Comparison of ENCODE assay signal across 17 cellular contexts in genomic region chr3:33046521-33046920, GRCh38. TPM values are rescaled to one million over a fixed set of nuclear protein-coding genes. Genes with fewer than 3 reads are reported as not detected.
DNase-seq lines count a peak whose midpoint lies in the region; ATAC-seq and TF ChIP-seq lines count a peak whose summit lies in the region.
"Had no signal": no experiment of that assay in that cellular context is flagged by ENCODE, and none has a peak within 500 bp of the region (broad histone marks: within the 10 kb centered on the region; RNA-seq: fewer than 3 reads in every experiment).

No MANE protein-coding gene starts in this region.

- POLR2A ChIA-PET in CD4-positive, alpha-beta memory T cell (lab: Charles Lee; ENCODE audit: partially characterized antibody), result interaction anchor here (1.0 to 25.0 kb wide), 21 partner anchors 7 to 99 kb away, joined by 3 to 687 read pairs (median 5); partner anchors contain the start of gene CCR4
- POLR2A ChIA-PET in activated CD8-positive, alpha-beta T cell treated with anti-CD3 and anti-CD28 coated beads for 36 hours (lab: Charles Lee), result interaction anchor here (0.9 to 4.9 kb wide), 6 partner anchors 9 to 23 kb away, joined by 3 to 27 read pairs (median 6); no protein-coding TSS in a partner anchor

- no peaks in the 10 kb centered on the region for H3K27me3 ChIP-seq in CD4-positive, alpha-beta memory T cell (ENCODE audit: insufficient read depth, low read length)
- H3K27me3 ChIP-seq: BLaER1 treated with 17β-estradiol and CSF1 and Interleukin-3, amounts not matched to agents 10 nM and 100 nM; thyroid gland had no signal

- peak overlapping the region; percentile 97 for H3K27ac Mint-ChIP-seq in activated CD4-positive, alpha-beta T cell treated with anti-CD3 and anti-CD28 coated beads, Interleukin-2, amount 10 ng/mL, durations not matched to agents 24 days and 14 days
- peak overlapping the region; percentile 88 to 99 (median 98) for H3K27ac Mint-ChIP-seq in CD4-positive, alpha-beta memory T cell
- H3K27ac Mint-ChIP-seq in activated CD8-positive, alpha-beta T cell treated with anti-CD3 and anti-CD28 coated beads for 36 hours, result peak overlapping the region; percentile 60
- H3K27ac Mint-ChIP-seq: WTC11 had no signal

- peaks cover 3% of the 10 kb centered on the region for H3K9me3 Mint-ChIP-seq in activated CD4-positive, alpha-beta T cell treated with anti-CD3 and anti-CD28 coated beads, Interleukin-2, amount 10 ng/mL, durations not matched to agents 24 days and 14 days
- no peaks in the 10 kb centered on the region for H3K9me3 Mint-ChIP-seq in CD4-positive, alpha-beta memory T cell
- H3K9me3 Mint-ChIP-seq in activated CD8-positive, alpha-beta T cell treated with anti-CD3 and anti-CD28 coated beads for 36 hours, result no peaks in the 10 kb centered on the region
- H3K9me3 Mint-ChIP-seq: WTC11 had no signal

- H3K9me3 ChIP-seq in CD4-positive, alpha-beta memory T cell (ENCODE audit: control insufficient read depth in 1 of 2, low read length in 2 of 2), result no peaks in the 10 kb centered on the region
- H3K9me3 ChIP-seq in mucosa of descending colon, result no peaks in the 10 kb centered on the region
- H3K9me3 ChIP-seq: A549, thyroid gland had no signal

- TF ChIP-seq CTCF in activated CD8-positive, alpha-beta T cell treated with anti-CD3 and anti-CD28 coated beads for 36 hours (IDR thresholded peaks at IDR 0.05), result no peak
- no peak for TF ChIP-seq CTCF in mucosa of descending colon (IDR thresholded peaks at IDR 0.05)

- H3K4me1 Mint-ChIP-seq in activated CD4-positive, alpha-beta T cell treated with anti-CD3 and anti-CD28 coated beads, Interleukin-2, amount 10 ng/mL, durations not matched to agents 24 days and 14 days, result peaks cover 68% of the 10 kb centered on the region
- peaks cover 63 to 89% (median 78%) of the 10 kb centered on the region in 4 donors for H3K4me1 Mint-ChIP-seq in CD4-positive, alpha-beta memory T cell
- peaks cover 68% of the 10 kb centered on the region for H3K4me1 Mint-ChIP-seq in activated CD8-positive, alpha-beta T cell treated with anti-CD3 and anti-CD28 coated beads for 36 hours (ENCODE audit: low read depth)
- H3K4me1 Mint-ChIP-seq: WTC11 had no signal

- peak overlapping the region; percentile 42 for H3K4me3 Mint-ChIP-seq in activated CD4-positive, alpha-beta T cell treated with anti-CD3 and anti-CD28 coated beads, Interleukin-2, amount 10 ng/mL, durations not matched to agents 24 days and 14 days
- H3K4me3 Mint-ChIP-seq in CD4-positive, alpha-beta memory T cell, result peak overlapping the region in 7 of 8 donors; percentile 35 to 95 (median 86)
- no peak overlapping the region for H3K4me3 Mint-ChIP-seq in activated CD8-positive, alpha-beta T cell treated with anti-CD3 and anti-CD28 coated beads for 36 hours
- H3K4me3 Mint-ChIP-seq: WTC11 had no signal

- ATAC-seq in activated CD8-positive, alpha-beta T cell treated with anti-CD3 and anti-CD28 coated beads for 36 hours, result peak; percentile 58
- ATAC-seq in mucosa of descending colon (peak; percentile 17), HG03095 (IDR thresholded peaks at IDR 0.05; ENCODE audit: unreplicated experiment) (no peak)
- ATAC-seq: A549, Right ventricle myocardium inferior, sciatic nerve, WTC11 had no signal

- DNase-seq in activated CD4-positive, alpha-beta T cell treated with anti-CD3 and anti-CD28 coated beads, Interleukin-2, amount 10 ng/mL, durations not matched to agents 24 days and 14 days, result peak; percentile 73
- DNase-seq in activated CD4-positive, alpha-beta T cell treated with anti-CD3 and anti-CD28 coated beads, Interleukin-2, amount 50 U/mL, for 4 hours, result no peak
- DNase-seq in CD4-positive, alpha-beta memory T cell, result no peak
- peak; percentile 74 for DNase-seq in activated CD8-positive, alpha-beta T cell treated with anti-CD3 and anti-CD28 coated beads for 36 hours
- DNase-seq in mucosa of descending colon (no peak), CD1c-positive myeloid dendritic cell (ENCODE audit: extremely low spot score) (no peak), pons (ENCODE audit: low spot score) (no peak)
- DNase-seq: DMS53, NCI-H2029, thyroid gland had no signal

- CTCF ChIA-PET in CD4-positive, alpha-beta memory T cell (lab: Charles Lee; ENCODE audit: partially characterized antibody), result interaction anchor here (0.7 to 16.8 kb wide), 11 partner anchors 13 to 98 kb away, joined by 3 to 159 read pairs (median 6); partner anchors contain the start of gene CCR4
- CTCF ChIA-PET in activated CD8-positive, alpha-beta T cell treated with anti-CD3 and anti-CD28 coated beads for 36 hours (lab: Charles Lee), result interaction anchor here (0.7 to 5.0 kb wide), 11 partner anchors 11 to 104 kb away, joined by 3 to 45 read pairs (median 4); no protein-coding TSS in a partner anchor

- H3K4me1 ChIP-seq in CD4-positive, alpha-beta memory T cell (ENCODE audit: insufficient read depth, low read length), result peaks cover 88% of the 10 kb centered on the region
- H3K4me1 ChIP-seq in mucosa of descending colon (ENCODE audit: low read depth), result no peaks in the 10 kb centered on the region
- H3K4me1 ChIP-seq: A549, thyroid gland had no signal

- intact Hi-C loops in activated CD4-positive, alpha-beta T cell treated with anti-CD3 and anti-CD28 coated beads, Interleukin-2, amount 10 ng/mL, durations not matched to agents 24 days and 14 days (cut with micrococcal nuclease), result loop anchor here (1.0 kb wide), 2 partner anchors 17 to 28 kb away; no protein-coding TSS in a partner anchor
- intact Hi-C loops in CD4-positive, alpha-beta memory T cell (cut with micrococcal nuclease), result loop anchor here (5.0 kb wide), 1 partner anchor 39 kb away; no protein-coding TSS in a partner anchor
- intact Hi-C loops in activated CD8-positive, alpha-beta T cell treated with anti-CD3 and anti-CD28 coated beads for 36 hours (cut with micrococcal nuclease), result loop anchor here (2.0 kb wide), 2 partner anchors 16 kb away; no protein-coding TSS in a partner anchor
- intact Hi-C loops in mucosa of descending colon (cut with DNase I, micrococcal nuclease), result no loop called here

- H3K36me3 ChIP-seq in CD4-positive, alpha-beta memory T cell (ENCODE audit: insufficient read depth, low read length), result peaks cover 8% of the 10 kb centered on the region
- no peaks in the 10 kb centered on the region for H3K36me3 ChIP-seq in mucosa of descending colon (ENCODE audit: low read depth)

- H3K27ac ChIP-seq in CD4-positive, alpha-beta memory T cell (ENCODE audit: low read depth, low read length), result peak overlapping the region; percentile 17
- H3K27ac ChIP-seq: A549; BLaER1 treated with 17β-estradiol and CSF1 and Interleukin-3, amounts not matched to agents 10 nM and 100 nM; KMS-11; thyroid gland had no signal

- no peaks in the 10 kb centered on the region for H3K27me3 Mint-ChIP-seq in activated CD4-positive, alpha-beta T cell treated with anti-CD3 and anti-CD28 coated beads, Interleukin-2, amount 10 ng/mL, durations not matched to agents 24 days and 14 days
- H3K27me3 Mint-ChIP-seq in CD4-positive, alpha-beta memory T cell, result no peaks in the 10 kb centered on the region
- H3K27me3 Mint-ChIP-seq in activated CD8-positive, alpha-beta T cell treated with anti-CD3 and anti-CD28 coated beads for 36 hours, result no peaks in the 10 kb centered on the region

- H3K4me3 ChIP-seq in CD4-positive, alpha-beta memory T cell (ENCODE audit: low read length in 2 of 2), result peak overlapping the region in 1 of 2 donors; percentile 47
- no peak overlapping the region for H3K4me3 ChIP-seq in mucosa of descending colon
- H3K4me3 ChIP-seq: A549; BLaER1 treated with 17β-estradiol and CSF1 and Interleukin-3, amounts not matched to agents 10 nM and 100 nM; thyroid gland had no signal

- H3K36me3 Mint-ChIP-seq in activated CD4-positive, alpha-beta T cell treated with anti-CD3 and anti-CD28 coated beads, Interleukin-2, amount 10 ng/mL, durations not matched to agents 24 days and 14 days (ENCODE audit: low read depth), result peaks cover 58% of the 10 kb centered on the region
- peaks cover 24 to 27% of the 10 kb centered on the region in 2 donors for H3K36me3 Mint-ChIP-seq in CD4-positive, alpha-beta memory T cell
- H3K36me3 Mint-ChIP-seq in activated CD8-positive, alpha-beta T cell treated with anti-CD3 and anti-CD28 coated beads for 36 hours (ENCODE audit: low read depth), result peaks cover 57% of the 10 kb centered on the region

RNA-seq across cellular contexts. Expression of gene GLB1, which starts 50.4 kb away (rescaled TPM):
- 47.4 and 51.4 TPM in 2 replicates for total RNA-seq in activated CD4-positive, alpha-beta T cell treated with anti-CD3 and anti-CD28 coated beads, Interleukin-2, amount 10 ng/mL, durations not matched to agents 24 days and 14 days
- total RNA-seq in CD4-positive, alpha-beta memory T cell, result 10 to 100 TPM; 45.8 to 47.0 TPM
- 10 to 100 TPM; 43.6 to 46.8 TPM for polyA plus RNA-seq in CD4-positive, alpha-beta memory T cell
- total RNA-seq in activated CD8-positive, alpha-beta T cell treated with anti-CD3 and anti-CD28 coated beads for 36 hours, result 10 to 100 TPM; 55.4 to 57.5 TPM
- 10 to 100 TPM; 60.9 to 96.7 (median 84.9) TPM for total RNA-seq in mucosa of descending colon

RNA-seq across cellular contexts. Expression of gene TMPPE, which starts 50.4 kb away (rescaled TPM):
- 14.0 and 15.5 TPM in 2 replicates for total RNA-seq in activated CD4-positive, alpha-beta T cell treated with anti-CD3 and anti-CD28 coated beads, Interleukin-2, amount 10 ng/mL, durations not matched to agents 24 days and 14 days
- 10 to 100 TPM; 12.9 to 13.6 TPM for total RNA-seq in CD4-positive, alpha-beta memory T cell
- polyA plus RNA-seq in CD4-positive, alpha-beta memory T cell, result 1 to 10 TPM in 1 of 2 donors, under 1 TPM in 1; 0.50 to 1.9 TPM
- total RNA-seq in activated CD8-positive, alpha-beta T cell treated with anti-CD3 and anti-CD28 coated beads for 36 hours, result 1 to 10 TPM; 6.5 to 6.6 TPM
- total RNA-seq in mucosa of descending colon, result 10 to 100 TPM; 10.4 to 17.2 (median 16.3) TPM

Comparison
In these comparisons a context has a peak if more than half of its experiments do, and no peak if none do; other contexts are left out.
1. DNase-seq: peak in activated CD4-positive, alpha-beta T cell treated with anti-CD3 and anti-CD28 coated beads, Interleukin-2, amount 10 ng/mL, durations not matched to agents 24 days and 14 days (single experiment) and activated CD8-positive, alpha-beta T cell treated with anti-CD3 and anti-CD28 coated beads for 36 hours (single experiment); none in activated CD4-positive, alpha-beta T cell treated with anti-CD3 and anti-CD28 coated beads, Interleukin-2, amount 50 U/mL, for 4 hours (0 of 2), CD4-positive, alpha-beta memory T cell (0 of 5), mucosa of descending colon (0 of 3), CD1c-positive myeloid dendritic cell (single experiment) and pons (single experiment).
2. intact Hi-C loops: an anchor here in activated CD4-positive, alpha-beta T cell treated with anti-CD3 and anti-CD28 coated beads, Interleukin-2, amount 10 ng/mL, durations not matched to agents 24 days and 14 days (1.0 kb wide), CD4-positive, alpha-beta memory T cell (5.0 kb wide) and activated CD8-positive, alpha-beta T cell treated with anti-CD3 and anti-CD28 coated beads for 36 hours (2.0 kb wide); none called in mucosa of descending colon.
3. Peak in every context shown above with its lines, with median percentiles within 50 percentile points of each other: H3K27ac Mint-ChIP-seq.